Comparison of ENCODE assay signal across 2 cellular contexts in genomic region chr11:120182357-120182756, GRCh38.
TF ChIP-seq lines count a peak whose summit lies in the region.

No MANE protein-coding gene starts in this region.

TF ChIP-seq in IMR-90, 13 proteins besides CTCF, POLR2A, EP300 and RAD21 (continued from another document):
- TF ChIP-seq, protein P1, sequence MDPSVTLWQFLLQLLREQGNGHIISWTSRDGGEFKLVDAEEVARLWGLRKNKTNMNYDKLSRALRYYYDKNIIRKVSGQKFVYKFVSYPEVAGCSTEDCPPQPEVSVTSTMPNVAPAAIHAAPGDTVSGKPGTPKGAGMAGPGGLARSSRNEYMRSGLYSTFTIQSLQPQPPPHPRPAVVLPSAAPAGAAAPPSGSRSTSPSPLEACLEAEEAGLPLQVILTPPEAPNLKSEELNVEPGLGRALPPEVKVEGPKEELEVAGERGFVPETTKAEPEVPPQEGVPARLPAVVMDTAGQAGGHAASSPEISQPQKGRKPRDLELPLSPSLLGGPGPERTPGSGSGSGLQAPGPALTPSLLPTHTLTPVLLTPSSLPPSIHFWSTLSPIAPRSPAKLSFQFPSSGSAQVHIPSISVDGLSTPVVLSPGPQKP (IDR thresholded peaks at IDR 0.05; ENCODE audit: borderline replicate concordance, low read depth, low read length): no peak
- TF ChIP-seq USF2 (IDR thresholded peaks at IDR 0.05; ENCODE audit: low read depth, low read length) (no peak), SMC3 (IDR thresholded peaks at IDR 0.05; ENCODE audit: low read depth, low read length) (no peak), NFE2L2 (IDR thresholded peaks at IDR 0.05; ENCODE audit: low read depth, low read length) (no peak), BHLHE40 (IDR thresholded peaks at IDR 0.05; ENCODE audit: low read depth, low read length) (no peak), CHD1 (IDR thresholded peaks at IDR 0.05; ENCODE audit: low read depth, low read length) (no peak), RFX5 (IDR thresholded peaks at IDR 0.05; ENCODE audit: low read depth, low read length) (no peak), MAZ (IDR thresholded peaks at IDR 0.05; ENCODE audit: borderline replicate concordance, low read depth, low read length) (no peak), CEBPB (IDR thresholded peaks at IDR 0.05; ENCODE audit: low read depth, low read length) (no peak), MAFK (IDR thresholded peaks at IDR 0.05; ENCODE audit: low read depth, low read length) (no peak), MXI1 (IDR thresholded peaks at IDR 0.05; ENCODE audit: borderline replicate concordance, low read depth, low read length) (no peak), FOS (IDR thresholded peaks at IDR 0.05; ENCODE audit: low read depth, low read length) (no peak)
TF ChIP-seq in IMR-90: peak in this region for 0.

TF ChIP-seq in liver, 16 proteins besides CTCF, POLR2A, EP300 and RAD21 (continued from another document):
- TF ChIP-seq ZBTB33 (IDR thresholded peaks at IDR 0.05): no peak
- no peak for TF ChIP-seq RXRA (IDR thresholded peaks at IDR 0.05)
- no peak for TF ChIP-seq FOXA1 (IDR thresholded peaks at IDR 0.05)
